9 cellular contexts compared by ENCODE assay signal in genomic region chr16:87965973-87966667, GRCh38. TPM values are rescaled to one million over a fixed set of nuclear protein-coding genes. Genes with fewer than 3 reads are reported as not detected.
DNase-seq lines count a peak whose midpoint lies in the region; ATAC-seq and TF ChIP-seq lines count a peak whose summit lies in the region.
"Had no signal": no experiment of that assay in that cellular context is flagged by ENCODE, and none has a peak within 500 bp of the region (broad histone marks: within the 10 kb centered on the region; RNA-seq: fewer than 3 reads in every experiment).

No MANE protein-coding gene starts in this region.

- no peak overlapping the region for H4K91ac ChIP-seq in trophoblast cell (ENCODE audit: low read depth, low read length)

- no peaks in the 10 kb centered on the region for H3K27me3 ChIP-seq in trophoblast cell (ENCODE audit: insufficient read depth, low read length)

- H3K79me1 ChIP-seq in trophoblast cell (ENCODE audit: low read length): no peaks in the 10 kb centered on the region

- H3K36me3 ChIP-seq in trophoblast cell (ENCODE audit: control insufficient read depth in 1 of 2, insufficient read depth in 2 of 2, low read length in 2 of 2): peaks cover 5 to 7% of the 10 kb centered on the region in 2 experiments

- H4K8ac ChIP-seq in trophoblast cell (ENCODE audit: low read depth, low read length): no peak overlapping the region

- H3K4me2 ChIP-seq in trophoblast cell (ENCODE audit: low read length): no peak overlapping the region

- H3K18ac ChIP-seq in trophoblast cell (ENCODE audit: low read length): no peak overlapping the region

- no peak overlapping the region for H2BK120ac ChIP-seq in trophoblast cell (ENCODE audit: insufficient read depth, low read length, poor library complexity)

- no peak overlapping the region for H2BK12ac ChIP-seq in trophoblast cell (ENCODE audit: low read length)

- no peak overlapping the region for H4K12ac ChIP-seq in trophoblast cell (ENCODE audit: low read depth, low read length)

- no peak overlapping the region for H3K23ac ChIP-seq in trophoblast cell (ENCODE audit: low read length)

- H2AFZ ChIP-seq in trophoblast cell (ENCODE audit: insufficient read depth, low read length, poor library complexity): no peak overlapping the region

- no peak overlapping the region for H3K4me3 ChIP-seq in fibroblast of pulmonary artery (replicated peaks; ENCODE audit: low read depth, low read length)
- no peak overlapping the region for H3K4me3 ChIP-seq in trophoblast cell (ENCODE audit: low read depth, low read length)

- peaks cover 3% of the 10 kb centered on the region for H3K79me2 ChIP-seq in trophoblast cell (ENCODE audit: control insufficient read depth, insufficient read depth, low read length, poor library complexity)

- H3K27ac ChIP-seq in C4-2B (peak overlapping the region; percentile 26), VCaP (peak overlapping the region; percentile 16; the same call in 1 of the 2 replicates), trophoblast cell (ENCODE audit: low read depth, low read length) (no peak overlapping the region)

- H3K9me3 ChIP-seq in trophoblast cell (ENCODE audit: insufficient read depth, low read depth, low read length): peaks cover 1% of the 10 kb centered on the region

- H2AK5ac ChIP-seq in trophoblast cell (ENCODE audit: low read length): no peak overlapping the region

- ATAC-seq in HG03039 (IDR thresholded peaks at IDR 0.05; ENCODE audit: unreplicated experiment) (no peak), GM18873 (IDR thresholded peaks at IDR 0.05; ENCODE audit: low FRiP score, unreplicated experiment) (no peak)

- H3K4me1 ChIP-seq in trophoblast cell (ENCODE audit: control insufficient read depth in 1 of 2, insufficient read depth in 2 of 2, low read length in 2 of 2): peaks cover 0 to 2% of the 10 kb centered on the region in 2 experiments

- H2BK5ac ChIP-seq in trophoblast cell (ENCODE audit: low read depth, low read length, poor library complexity): no peak overlapping the region

- no CpG with 5 or more reads among the region's 7 CpGs for WGBS in trophoblast cell (ENCODE audit: extremely low coverage, insufficient coverage, insufficient read length)

- DNase-seq in fibroblast of pulmonary artery (ENCODE audit: low read depth) (peak; percentile 52), trophoblast cell (no peak)
- no peak for DNase-seq in stimulated activated naive CD4-positive, alpha-beta T cell treated with Interleukin-2 at 50 U/mL for 16 hours (lab: John Stamatoyannopoulos, UW)
- DNase-seq in activated CD4-positive, alpha-beta T cell treated with anti-CD3 and anti-CD28 coated beads for 1 hour: no peak
- DNase-seq: stimulated activated CD4-positive, alpha-beta T cell treated with anti-CD3 and anti-CD28 coated beads, Interleukin-4, amount 100 ng/mL, for 24 hours had no signal

- peak overlapping the region; percentile 58 for H3K4ac ChIP-seq in trophoblast cell (ENCODE audit: low read depth, low read length)

- no peak overlapping the region for H3K14ac ChIP-seq in trophoblast cell (ENCODE audit: low read length)

- H3K9ac ChIP-seq in trophoblast cell (ENCODE audit: low read length): no peak overlapping the region

- no peak for TF ChIP-seq CTCF in C4-2B (conservative IDR thresholded peaks at IDR 0.05)
- no peak for TF ChIP-seq CTCF in VCaP (conservative IDR thresholded peaks at IDR 0.05)
- TF ChIP-seq CTCF in fibroblast of pulmonary artery (IDR thresholded peaks at IDR 0.05; ENCODE audit: low read length, missing control alignments): no peak

RNA-seq across cellular contexts. Expression of gene BANP, which starts 14.9 kb away (rescaled TPM):
- 30.9 and 33.0 TPM in 2 replicates for polyA plus RNA-seq in trophoblast cell (2013)

RNA-seq across cellular contexts. Expression of gene CA5A, which starts 29.8 kb away (rescaled TPM):
- polyA plus RNA-seq in trophoblast cell (2013): not detected in 2 replicates
